31 cellular contexts compared by ENCODE assay signal in the genomic region with DNA sequence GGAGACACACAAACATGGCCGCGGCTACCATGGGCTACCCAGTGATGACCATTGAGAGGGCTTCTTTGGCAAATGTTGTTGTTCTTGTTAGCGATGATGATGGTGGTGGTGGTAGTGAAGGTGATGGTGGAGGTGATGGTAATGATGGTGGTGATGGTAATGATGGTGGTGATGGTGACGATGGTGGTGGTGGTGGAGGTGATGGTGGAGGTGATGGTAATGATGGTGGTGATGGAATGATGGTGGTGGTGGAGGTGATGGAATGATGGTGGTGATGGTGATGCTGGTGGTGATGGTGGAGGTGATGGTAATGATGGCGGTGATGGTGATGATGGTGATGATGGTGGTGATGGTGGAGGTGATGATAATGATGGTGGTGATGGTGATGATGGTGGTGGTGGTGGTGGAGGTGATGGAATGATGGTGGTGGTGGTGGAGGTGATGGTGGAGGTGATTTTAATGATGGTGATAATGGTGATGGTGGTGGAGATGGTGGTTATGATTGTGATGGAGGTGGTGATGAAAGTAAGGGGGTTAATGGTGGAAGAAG. TPM values are rescaled to one million over a fixed set of nuclear protein-coding genes. Genes with fewer than 3 reads are reported as not detected.
"Had no signal": no experiment of that assay in that cellular context is flagged by ENCODE, and none has a peak within 500 bp of the region (broad histone marks: within the 10 kb centered on the region; RNA-seq: fewer than 3 reads in every experiment).

No MANE protein-coding gene starts in this region.

- DNase-seq: activated B cell treated with CpG ODN at 0.5 μM for 24 hours; activated CD4-positive, alpha-beta T cell treated with anti-CD3 and anti-CD28 coated beads for 48 hours; activated CD4-positive, alpha-beta T cell treated with anti-CD3 and anti-CD28 coated beads, Interleukin-2, amount 50 U/mL, for 48 hours; activated CD4-positive, CD25-positive, alpha-beta regulatory T cell treated with anti-CD3 and anti-CD28 coated beads, Interleukin-2, amount 50 U/mL, for 72 hours; activated CD8-positive, alpha-beta T cell treated with anti-CD3 and anti-CD28 coated beads, Interleukin-2, amount 10 ng/mL, durations not matched to agents 7 days and 5 days; activated gamma-delta T cell; activated naive CD4-positive, alpha-beta T cell treated with Interleukin-2 at 50 U/mL for 16 hours; activated naive CD8-positive, alpha-beta T cell treated with anti-CD3 and anti-CD28 coated beads, Interleukin-2, amount 50 U/mL, for 24 hours; activated T-cell treated with anti-CD3 and anti-CD28 coated beads, Interleukin-2, amount 50 U/mL, for 24 hours; anterior cingulate cortex; caudate nucleus; Kasumi-1; KG1; MG63; NCI-H1048; NCI-H1436 treated with DMSO at 0.1 percent for 48 hours; NCI-H1694 treated with DMSO at 0.1 percent for 48 hours; NCI-H2029; NCI-H345; NCI-H524 treated with DMSO at 0.1 percent for 48 hours; SHP77 treated with DMSO at 0.1 percent for 48 hours; T-helper 1 cell; T-helper 9 cell had no signal

- H3K9me3 ChIP-seq: MG63 had no signal

- H3K27ac Mint-ChIP-seq: activated B cell treated with CpG ODN at 0.5 μM for 24 hours; activated T-cell treated with anti-CD3 and anti-CD28 coated beads, Interleukin-2, amount 50 U/mL, for 24 hours; activated T-helper 2 cell treated with anti-CD3 and anti-CD28 coated beads, Interferon-gamma antibody, Interleukin-2, Interleukin-4, amounts not matched to agents 10 μg/mL and 5 μg/mL and 100 μg/mL, durations not matched to agents 14 hours and 24 hours and 36 hours had no signal

- H3K9me3 Mint-ChIP-seq: activated B cell treated with CpG ODN at 0.5 μM for 24 hours; activated naive CD4-positive, alpha-beta T cell treated with anti-CD3 and anti-CD28 coated beads, Interleukin-2, amount 50 U/mL, for 24 hours; activated naive CD8-positive, alpha-beta T cell treated with anti-CD3 and anti-CD28 coated beads, Interleukin-2, amount 50 U/mL, for 24 hours; activated T-cell treated with anti-CD3 and anti-CD28 coated beads, Interleukin-2, amount 50 U/mL, for 24 hours; activated T-helper 2 cell treated with anti-CD3 and anti-CD28 coated beads, Interferon-gamma antibody, Interleukin-2, Interleukin-4, amounts not matched to agents 10 μg/mL and 5 μg/mL and 100 μg/mL, durations not matched to agents 14 hours and 24 hours and 36 hours had no signal

- H3K27me3 Mint-ChIP-seq: activated naive CD4-positive, alpha-beta T cell treated with anti-CD3 and anti-CD28 coated beads, Interleukin-2, amount 50 U/mL, for 24 hours had no signal

- H3K27ac ChIP-seq: VCaP had no signal

- H3K4me3 Mint-ChIP-seq: activated B cell treated with CpG ODN at 0.5 μM for 24 hours; activated CD8-positive, alpha-beta T cell treated with anti-CD3 and anti-CD28 coated beads, Interleukin-2, amount 10 ng/mL, durations not matched to agents 7 days and 5 days; activated naive CD4-positive, alpha-beta T cell treated with anti-CD3 and anti-CD28 coated beads, Interleukin-2, amount 50 U/mL, for 24 hours; activated naive CD8-positive, alpha-beta T cell treated with anti-CD3 and anti-CD28 coated beads, Interleukin-2, amount 50 U/mL, for 24 hours; activated T-cell treated with anti-CD3 and anti-CD28 coated beads, Interleukin-2, amount 50 U/mL, for 24 hours had no signal

- H3K36me3 Mint-ChIP-seq: activated naive CD4-positive, alpha-beta T cell treated with anti-CD3 and anti-CD28 coated beads, Interleukin-2, amount 50 U/mL, for 24 hours; brain had no signal

- ATAC-seq: activated CD8-positive, alpha-beta T cell treated with anti-CD3 and anti-CD28 coated beads, Interleukin-2, amount 10 ng/mL, durations not matched to agents 7 days and 5 days; activated naive CD8-positive, alpha-beta T cell treated with anti-CD3 and anti-CD28 coated beads, Interleukin-2, amount 50 U/mL, for 24 hours; Panc1; SK-N-SH treated with all-trans-retinoic acid at 6 μM for 48 hours had no signal

- H3K4me1 Mint-ChIP-seq: activated naive CD4-positive, alpha-beta T cell treated with anti-CD3 and anti-CD28 coated beads, Interleukin-2, amount 50 U/mL, for 24 hours; activated naive CD8-positive, alpha-beta T cell treated with anti-CD3 and anti-CD28 coated beads, Interleukin-2, amount 50 U/mL, for 24 hours had no signal

- H3K27me3 ChIP-seq: MG63 had no signal

- H3K4me3 ChIP-seq: MG63 had no signal

RNA-seq across cellular contexts. Expression of a gene that starts 16.3 kb away (rescaled TPM):
- total RNA-seq: activated B cell treated with CpG ODN at 0.5 μM for 24 hours; activated CD8-positive, alpha-beta T cell treated with anti-CD3 and anti-CD28 coated beads, Interleukin-2, amount 10 ng/mL, durations not matched to agents 7 days and 5 days; activated T-helper 2 cell treated with anti-CD3 and anti-CD28 coated beads, Interferon-gamma antibody, Interleukin-2, Interleukin-4, amounts not matched to agents 10 μg/mL and 5 μg/mL and 100 μg/mL, durations not matched to agents 14 hours and 24 hours and 36 hours; NCI-H460; SK-MEL-5 had no signal
